ENCODE assay signal across 2 cellular contexts in the genomic region with DNA sequence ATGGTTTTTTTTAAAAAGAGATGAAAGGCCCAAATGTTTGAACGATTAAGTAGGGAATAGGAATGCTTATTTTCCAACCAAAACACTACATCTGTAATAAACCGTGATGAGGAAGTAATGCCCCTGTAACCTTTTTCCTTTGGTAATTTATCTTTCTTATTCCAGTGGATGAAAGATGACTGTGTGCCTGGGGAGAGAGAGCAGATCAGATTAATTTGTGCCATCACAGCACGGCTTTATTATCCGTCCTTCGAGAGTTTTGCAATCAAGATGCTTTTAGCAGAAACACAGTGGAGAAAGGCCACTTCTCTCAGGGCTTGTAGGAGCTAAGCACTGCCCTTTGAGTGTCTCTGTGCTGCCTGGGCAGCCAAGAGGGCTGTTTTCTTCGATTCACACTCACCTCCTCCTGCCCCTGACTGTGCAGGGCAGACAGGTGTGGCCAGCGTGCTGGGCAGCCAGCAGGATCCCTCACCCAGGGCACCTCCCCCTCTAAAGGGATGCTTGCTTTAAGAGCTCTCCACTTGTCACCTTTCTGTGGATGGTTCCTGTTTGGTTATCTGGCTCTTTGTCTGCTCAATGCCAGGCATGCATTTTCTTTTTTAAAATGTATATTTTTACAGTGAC.
TF ChIP-seq lines count a peak whose summit lies in the region.

No MANE protein-coding gene starts in this region.

TF ChIP-seq in HCT116, 20 proteins besides CTCF, POLR2A, EP300 and RAD21:
- TF ChIP-seq JUND (IDR thresholded peaks at IDR 0.05) (no peak), EGR1 (IDR thresholded peaks at IDR 0.05; ENCODE audit: low read depth) (no peak), CBX3 (IDR thresholded peaks at IDR 0.05; ENCODE audit: low read depth) (no peak), FOSL1 (IDR thresholded peaks at IDR 0.05; ENCODE audit: low read depth) (no peak), EZH2 (IDR thresholded peaks at IDR 0.05) (no peak), SIN3A (IDR thresholded peaks at IDR 0.05; ENCODE audit: low read depth) (no peak), TCF7L2 (IDR thresholded peaks at IDR 0.05; ENCODE audit: borderline replicate concordance, extremely low read depth, insufficient read depth, insufficient read length) (no peak)
- TF ChIP-seq, protein P1, sequence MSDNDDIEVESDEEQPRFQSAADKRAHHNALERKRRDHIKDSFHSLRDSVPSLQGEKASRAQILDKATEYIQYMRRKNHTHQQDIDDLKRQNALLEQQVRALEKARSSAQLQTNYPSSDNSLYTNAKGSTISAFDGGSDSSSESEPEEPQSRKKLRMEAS (IDR thresholded peaks at IDR 0.05) = no peak
- TF ChIP-seq, protein P2, sequence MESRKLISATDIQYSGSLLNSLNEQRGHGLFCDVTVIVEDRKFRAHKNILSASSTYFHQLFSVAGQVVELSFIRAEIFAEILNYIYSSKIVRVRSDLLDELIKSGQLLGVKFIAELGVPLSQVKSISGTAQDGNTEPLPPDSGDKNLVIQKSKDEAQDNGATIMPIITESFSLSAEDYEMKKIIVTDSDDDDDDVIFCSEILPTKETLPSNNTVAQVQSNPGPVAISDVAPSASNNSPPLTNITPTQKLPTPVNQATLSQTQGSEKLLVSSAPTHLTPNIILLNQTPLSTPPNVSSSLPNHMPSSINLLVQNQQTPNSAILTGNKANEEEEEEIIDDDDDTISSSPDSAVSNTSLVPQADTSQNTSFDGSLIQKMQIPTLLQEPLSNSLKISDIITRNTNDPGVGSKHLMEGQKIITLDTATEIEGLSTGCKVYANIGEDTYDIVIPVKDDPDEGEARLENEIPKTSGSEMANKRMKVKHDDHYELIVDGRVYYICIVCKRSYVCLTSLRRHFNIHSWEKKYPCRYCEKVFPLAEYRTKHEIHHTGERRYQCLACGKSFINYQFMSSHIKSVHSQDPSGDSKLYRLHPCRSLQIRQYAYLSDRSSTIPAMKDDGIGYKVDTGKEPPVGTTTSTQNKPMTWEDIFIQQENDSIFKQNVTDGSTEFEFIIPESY (IDR thresholded peaks at IDR 0.05; ENCODE audit: extremely low read depth, insufficient replicate concordance, low read length) = no peak

TF ChIP-seq in GM12878, 131 proteins besides CTCF, POLR2A, EP300 and RAD21:
- TF ChIP-seq ZNF24 (IDR thresholded peaks at IDR 0.05) = no peak
- TF ChIP-seq ZNF274 (IDR thresholded peaks at IDR 0.05; ENCODE audit: insufficient read depth, insufficient read length) = no peak
- no peak for TF ChIP-seq KAT2A (conservative IDR thresholded peaks at IDR 0.05; ENCODE audit: control insufficient read depth, low read depth, low read length)
